25 cellular contexts compared by ENCODE assay signal in the genomic region with DNA sequence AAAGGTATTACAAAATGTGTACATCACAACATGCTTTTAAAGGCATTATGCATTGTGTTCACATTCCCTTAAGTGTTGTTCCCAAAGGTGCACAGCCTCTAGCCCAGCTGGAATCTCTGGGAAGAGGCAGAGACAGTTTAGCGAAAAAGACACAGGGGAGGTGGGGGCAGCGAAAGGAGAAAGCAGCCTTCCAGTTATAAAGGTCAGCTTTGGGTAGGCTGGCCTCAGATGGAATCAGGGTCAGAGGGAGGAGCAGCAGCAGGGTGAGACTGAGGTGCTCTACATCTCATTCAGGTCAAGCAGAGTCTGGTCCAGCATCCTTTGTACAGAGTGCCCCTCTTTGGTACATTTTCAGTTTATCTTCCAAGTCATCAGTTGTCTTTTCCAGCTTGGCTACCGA.
"Had no signal": no experiment of that assay in that cellular context is flagged by ENCODE, and none has a peak within 500 bp of the region (broad histone marks: within the 10 kb centered on the region; RNA-seq: fewer than 3 reads in every experiment).

No MANE protein-coding gene starts in this region.

- H3K27me3 ChIP-seq: ascending aorta, body of pancreas, SJSA1 had no signal

- H3K27ac ChIP-seq: ascending aorta, body of pancreas, SJSA1 had no signal

- H3K27me3 Mint-ChIP-seq: activated naive CD4-positive, alpha-beta T cell treated with anti-CD3 and anti-CD28 coated beads, Interleukin-2, amount 10 ng/mL, durations not matched to agents 7 days and 5 days had no signal

- H3K4me3 ChIP-seq: ascending aorta, body of pancreas, SJSA1 had no signal

- H3K4me1 ChIP-seq: ascending aorta, SJSA1 had no signal

- H3K4me3 Mint-ChIP-seq: activated CD8-positive, alpha-beta T cell treated with anti-CD3 and anti-CD28 coated beads, Interleukin-2, amount 10 ng/mL, durations not matched to agents 7 days and 5 days; activated naive CD4-positive, alpha-beta T cell treated with anti-CD3 and anti-CD28 coated beads, Interleukin-2, amount 10 ng/mL, durations not matched to agents 7 days and 5 days; activated T-cell treated with anti-CD3 and anti-CD28 coated beads, Interleukin-2, amount 50 U/mL, for 4 hours had no signal

- ATAC-seq: activated CD8-positive, alpha-beta T cell treated with anti-CD3 and anti-CD28 coated beads, Interleukin-2, amount 10 ng/mL, durations not matched to agents 7 days and 5 days; activated T-cell treated with anti-CD3 and anti-CD28 coated beads, Interleukin-2, amount 50 U/mL, for 4 hours; body of pancreas; PC-3; SK-N-SH treated with all-trans-retinoic acid at 6 μM for 48 hours had no signal

- H3K9me3 Mint-ChIP-seq: activated naive CD4-positive, alpha-beta T cell treated with anti-CD3 and anti-CD28 coated beads, Interleukin-2, amount 10 ng/mL, durations not matched to agents 7 days and 5 days; activated T-cell treated with anti-CD3 and anti-CD28 coated beads, Interleukin-2, amount 50 U/mL, for 4 hours; activated T-helper 2 cell treated with anti-CD3 and anti-CD28 coated beads, Interferon-gamma antibody, Interleukin-2, Interleukin-4, amounts not matched to agents 10 μg/mL and 5 μg/mL and 100 μg/mL, durations not matched to agents 14 hours and 24 hours and 36 hours had no signal

- H3K27ac Mint-ChIP-seq: activated CD8-positive, alpha-beta T cell treated with anti-CD3 and anti-CD28 coated beads, Interleukin-2, amount 10 ng/mL, durations not matched to agents 7 days and 5 days; activated naive CD4-positive, alpha-beta T cell treated with anti-CD3 and anti-CD28 coated beads, Interleukin-2, amount 10 ng/mL, durations not matched to agents 7 days and 5 days had no signal

- H3K9me3 ChIP-seq: ascending aorta, body of pancreas, SJSA1 had no signal

- DNase-seq: activated CD4-positive, alpha-beta T cell treated with anti-CD3 and anti-CD28 coated beads for 48 hours; activated CD4-positive, alpha-beta T cell treated with anti-CD3 and anti-CD28 coated beads, Interleukin-2, amount 50 U/mL, for 4 hours; activated CD4-positive, CD25-positive, alpha-beta regulatory T cell treated with anti-CD3 and anti-CD28 coated beads, Interleukin-2, amount 50 U/mL, for 72 hours; activated CD8-positive, alpha-beta T cell treated with anti-CD3 and anti-CD28 coated beads, Interleukin-2, amount 10 ng/mL, durations not matched to agents 7 days and 5 days; activated gamma-delta T cell treated with Interleukin-2 at 50 U/mL for 16 hours; activated naive CD4-positive, alpha-beta T cell treated with anti-CD3 and anti-CD28 coated beads, Interleukin-2, amount 10 ng/mL, durations not matched to agents 7 days and 5 days; activated T-cell treated with anti-CD3 and anti-CD28 coated beads, Interleukin-2, amount 50 U/mL, for 4 hours; amniotic stem cell; body of pancreas; central memory CD4-positive, alpha-beta T cell; Karpas-422; MM.1S; NCI-H1105 treated with DMSO at 0.1 percent for 48 hours; NCI-H1436 treated with DMSO at 0.1 percent for 48 hours; NCI-H187; NCI-H2081 treated with DMSO at 0.1 percent for 48 hours; NCI-H446; NCI-H524; PC-3; SHP77; SW 1271 had no signal
